In genomic region chr11:116207349-116207748, GRCh38 we compare ENCODE assay signal across 21 cellular contexts.
DNase-seq lines count a peak whose midpoint lies in the region; ATAC-seq and TF ChIP-seq lines count a peak whose summit lies in the region.
"Had no signal": no experiment of that assay in that cellular context is flagged by ENCODE, and none has a peak within 500 bp of the region (broad histone marks: within the 10 kb centered on the region; RNA-seq: fewer than 3 reads in every experiment).

No MANE protein-coding gene starts in this region.

- peak overlapping the region; percentile 25 to 57 for H3K4me3 ChIP-seq in stomach smooth muscle (ENCODE audit: low read length in 2 of 2)
- H3K4me3 ChIP-seq: GM23338 had no signal

- H3K27me3 ChIP-seq in stomach smooth muscle (ENCODE audit: control insufficient read depth in 1 of 2, insufficient read depth in 2 of 2, low read length in 2 of 2) = peaks cover 3 to 9% of the 10 kb centered on the region in 2 donors

- H3K9ac ChIP-seq in stomach smooth muscle (ENCODE audit: low read length in 2 of 2) = no peak overlapping the region

- peak; percentile 33 for DNase-seq in activated effector memory CD4-positive, alpha-beta T cell treated with anti-CD3 and anti-CD28 coated beads, Interleukin-2, amount 50 U/mL, for 16 hours
- no peak for DNase-seq in activated effector memory CD4-positive, alpha-beta T cell treated with Interleukin-2 at 50 U/mL for 16 hours
- DNase-seq in NCI-H2081 treated with DMSO at 0.1 percent for 48 hours (lab: John Stamatoyannopoulos, UW) (peak; percentile 79), SW 1271 (lab: John Stamatoyannopoulos, UW) (no peak)
- DNase-seq: activated CD4-positive, CD25-positive, alpha-beta regulatory T cell treated with anti-CD3 and anti-CD28 coated beads, Interleukin-2, amount 50 U/mL, for 72 hours; activated naive CD4-positive, alpha-beta T cell treated with anti-CD3 and anti-CD28 coated beads, Interleukin-2, amount 10 ng/mL, durations not matched to agents 7 days and 5 days; activated T-cell treated with anti-CD3 and anti-CD28 coated beads, Interleukin-2, amount 50 U/mL, for 24 hours; caudate nucleus; hippocampal formation; midbrain; NCI-H187 treated with DMSO at 0.1 percent for 48 hours; NCI-H524 treated with DMSO at 0.1 percent for 48 hours; Right ventricle myocardium superior; substantia nigra; T-cell had no signal

- ATAC-seq in SK-N-SH treated with all-trans-retinoic acid at 6 μM for 48 hours (no peak; the same call in 2 of the 3 replicates), HG02970 (IDR thresholded peaks at IDR 0.05; ENCODE audit: low FRiP score, unreplicated experiment) (no peak), HG02588 (IDR thresholded peaks at IDR 0.05; ENCODE audit: unreplicated experiment) (no peak)
- ATAC-seq: GM23338, HepG2, T-cell had no signal

- peaks cover 11% of the 10 kb centered on the region for H3K4me1 ChIP-seq in stomach smooth muscle (ENCODE audit: control insufficient read depth, insufficient read depth, low read length)

- no peak overlapping the region for H3K27ac ChIP-seq in stomach smooth muscle (ENCODE audit: low read length)

- H3K9me3 ChIP-seq in stomach smooth muscle (ENCODE audit: control insufficient read depth in 2 of 2, low read length in 2 of 2) = no peaks in the 10 kb centered on the region

- H3K36me3 ChIP-seq in stomach smooth muscle (ENCODE audit: control insufficient read depth in 2 of 2, insufficient read depth in 2 of 2, low read length in 2 of 2) = no peaks in the 10 kb centered on the region

TF ChIP-seq in SK-N-SH treated with all-trans-retinoic acid at 6 μM for 48 hours, 23 proteins besides CTCF, POLR2A, EP300 and RAD21:
- TF ChIP-seq CSRNP3 (CRISPR knock-in tag; IDR thresholded peaks at IDR 0.05) = no peak
- peak; percentile 71; the same call in 1 of the 2 replicates for TF ChIP-seq ZNF70 (CRISPR knock-in tag; IDR thresholded peaks at IDR 0.05)
- no peak for TF ChIP-seq TCF4 (CRISPR knock-in tag; IDR thresholded peaks at IDR 0.05; ENCODE audit: borderline replicate concordance)
- no peak for TF ChIP-seq OSR1 (CRISPR knock-in tag; IDR thresholded peaks at IDR 0.05)

Comparison
In these comparisons a context has a peak if more than half of its experiments do, and no peak if none do; other contexts are left out.
1. DNase-seq: peak in activated effector memory CD4-positive, alpha-beta T cell treated with anti-CD3 and anti-CD28 coated beads, Interleukin-2, amount 50 U/mL, for 16 hours (single experiment) and NCI-H2081 treated with DMSO at 0.1 percent for 48 hours (single experiment); none in activated effector memory CD4-positive, alpha-beta T cell treated with Interleukin-2 at 50 U/mL for 16 hours (single experiment) and SW 1271 (0 of 2).